1 cellular context compared by ENCODE assay signal in genomic region chr17:5181509-5182305, GRCh38.
TF ChIP-seq lines count a peak whose summit lies in the region.

No MANE protein-coding gene starts in this region.

TF ChIP-seq in HepG2, 621 proteins besides CTCF, POLR2A, EP300 and RAD21:
- TF ChIP-seq ZNF75D (CRISPR knock-in tag; IDR thresholded peaks at IDR 0.05; ENCODE audit: borderline replicate concordance), result 0 out of 2 replicates have a peak, but pooled peaks have one; percentile 52
- TF ChIP-seq SATB2 (CRISPR knock-in tag; IDR thresholded peaks at IDR 0.05), result no peak
